Comparison of ENCODE assay signal across 25 cellular contexts in genomic region chr11:12592283-12592682, GRCh38.
"Had no signal": no experiment of that assay in that cellular context is flagged by ENCODE, and none has a peak within 500 bp of the region (broad histone marks: within the 10 kb centered on the region; RNA-seq: fewer than 3 reads in every experiment).

No MANE protein-coding gene starts in this region.

- DNase-seq: activated B cell treated with CpG ODN at 0.5 μM for 24 hours; activated CD4-positive, alpha-beta T cell treated with anti-CD3 and anti-CD28 coated beads for 1 hour; activated CD4-positive, alpha-beta T cell treated with anti-CD3 and anti-CD28 coated beads, Interleukin-2, amount 10 ng/mL, durations not matched to agents 24 days and 14 days; activated CD4-positive, alpha-beta T cell treated with anti-CD3 and anti-CD28 coated beads, Interleukin-2, amount 50 U/mL, for 48 hours; activated CD8-positive, alpha-beta memory T cell treated with anti-CD3 and anti-CD28 coated beads, Interleukin-2, amount 10 ng/mL, durations not matched to agents 7 days and 5 days; activated effector memory CD4-positive, alpha-beta T cell treated with Interleukin-2 at 50 U/mL for 16 hours; activated naive CD4-positive, alpha-beta T cell; activated T-cell treated with anti-CD3 and anti-CD28 coated beads, Interleukin-2, amount 50 U/mL, for 24 hours; amygdala; MM.1S; NCI-H1105; NCI-H1436; NCI-H1694 treated with DMSO at 0.1 percent for 48 hours; NCI-H2029 treated with DMSO at 0.1 percent for 48 hours; NCI-H510A treated with DMSO at 0.1 percent for 48 hours; NCI-H69; NK-92 treated with Interleukin-12 subunit alpha and Interleukin-12 subunit beta, amount 100 ng/mL, for 24 hours; OCI-M1; SHP77 treated with DMSO at 0.1 percent for 48 hours; T-helper 17 cell; T1000 had no signal

- H3K27ac Mint-ChIP-seq: activated B cell treated with CpG ODN at 0.5 μM for 24 hours; activated CD4-positive, alpha-beta T cell treated with anti-CD3 and anti-CD28 coated beads, Interleukin-2, amount 10 ng/mL, durations not matched to agents 24 days and 14 days; activated CD8-positive, alpha-beta memory T cell treated with anti-CD3 and anti-CD28 coated beads, Interleukin-2, amount 10 ng/mL, durations not matched to agents 7 days and 5 days; activated naive CD8-positive, alpha-beta T cell; activated T-cell treated with anti-CD3 and anti-CD28 coated beads, Interleukin-2, amount 50 U/mL, for 24 hours; activated T-helper 1 cell treated with anti-CD3 and anti-CD28 coated beads, Interleukin-12 subunit alpha, Interleukin-12 subunit beta, Interleukin-2, Interleukin-4 antibody, amounts not matched to agents 30 ng/mL and 10 ng/mL and 1 ng/mL, durations not matched to agents 14 hours and 24 hours and 36 hours; brain; T-helper 17 cell had no signal

- H3K27me3 Mint-ChIP-seq: brain had no signal

- ATAC-seq: activated CD8-positive, alpha-beta memory T cell treated with anti-CD3 and anti-CD28 coated beads, Interleukin-2, amount 10 ng/mL, durations not matched to agents 7 days and 5 days; Panc1; T-helper 17 cell had no signal

- H3K36me3 Mint-ChIP-seq: activated CD8-positive, alpha-beta memory T cell treated with anti-CD3 and anti-CD28 coated beads, Interleukin-2, amount 10 ng/mL, durations not matched to agents 7 days and 5 days; activated naive CD8-positive, alpha-beta T cell; brain had no signal

- H3K4me1 Mint-ChIP-seq: activated B cell treated with CpG ODN at 0.5 μM for 24 hours; activated CD4-positive, alpha-beta T cell treated with anti-CD3 and anti-CD28 coated beads, Interleukin-2, amount 10 ng/mL, durations not matched to agents 24 days and 14 days; activated CD8-positive, alpha-beta memory T cell treated with anti-CD3 and anti-CD28 coated beads, Interleukin-2, amount 10 ng/mL, durations not matched to agents 7 days and 5 days had no signal

- H3K4me3 Mint-ChIP-seq: activated B cell treated with CpG ODN at 0.5 μM for 24 hours; activated CD4-positive, alpha-beta T cell treated with anti-CD3 and anti-CD28 coated beads, Interleukin-2, amount 10 ng/mL, durations not matched to agents 24 days and 14 days; activated CD8-positive, alpha-beta memory T cell treated with anti-CD3 and anti-CD28 coated beads, Interleukin-2, amount 10 ng/mL, durations not matched to agents 7 days and 5 days; activated naive CD8-positive, alpha-beta T cell; activated T-cell treated with anti-CD3 and anti-CD28 coated beads, Interleukin-2, amount 50 U/mL, for 24 hours; activated T-helper 1 cell treated with anti-CD3 and anti-CD28 coated beads, Interleukin-12 subunit alpha, Interleukin-12 subunit beta, Interleukin-2, Interleukin-4 antibody, amounts not matched to agents 30 ng/mL and 10 ng/mL and 1 ng/mL, durations not matched to agents 14 hours and 24 hours and 36 hours; brain; T-helper 17 cell had no signal
